In genomic region chr12:79300199-79300568, GRCh38 we compare ENCODE assay signal across 1 cellular context.
TF ChIP-seq lines count a peak whose summit lies in the region.

No MANE protein-coding gene starts in this region.

TF ChIP-seq in GM23338, 12 proteins besides CTCF, POLR2A, EP300 and RAD21 (continued from another document):
- TF ChIP-seq ZNF462 (CRISPR knock-in tag; IDR thresholded peaks at IDR 0.05) (no peak), ZNF114 (CRISPR knock-in tag; IDR thresholded peaks at IDR 0.05) (no peak), CREB1 (CRISPR knock-in tag; IDR thresholded peaks at IDR 0.05; ENCODE audit: low read depth) (no peak), NANOG (IDR thresholded peaks at IDR 0.05; ENCODE audit: borderline replicate concordance) (no peak), EZH2phosphoT487 (IDR thresholded peaks at IDR 0.05; ENCODE audit: unreplicated experiment) (no peak)
